ENCODE assay signal across 1 cellular context in the genomic region with DNA sequence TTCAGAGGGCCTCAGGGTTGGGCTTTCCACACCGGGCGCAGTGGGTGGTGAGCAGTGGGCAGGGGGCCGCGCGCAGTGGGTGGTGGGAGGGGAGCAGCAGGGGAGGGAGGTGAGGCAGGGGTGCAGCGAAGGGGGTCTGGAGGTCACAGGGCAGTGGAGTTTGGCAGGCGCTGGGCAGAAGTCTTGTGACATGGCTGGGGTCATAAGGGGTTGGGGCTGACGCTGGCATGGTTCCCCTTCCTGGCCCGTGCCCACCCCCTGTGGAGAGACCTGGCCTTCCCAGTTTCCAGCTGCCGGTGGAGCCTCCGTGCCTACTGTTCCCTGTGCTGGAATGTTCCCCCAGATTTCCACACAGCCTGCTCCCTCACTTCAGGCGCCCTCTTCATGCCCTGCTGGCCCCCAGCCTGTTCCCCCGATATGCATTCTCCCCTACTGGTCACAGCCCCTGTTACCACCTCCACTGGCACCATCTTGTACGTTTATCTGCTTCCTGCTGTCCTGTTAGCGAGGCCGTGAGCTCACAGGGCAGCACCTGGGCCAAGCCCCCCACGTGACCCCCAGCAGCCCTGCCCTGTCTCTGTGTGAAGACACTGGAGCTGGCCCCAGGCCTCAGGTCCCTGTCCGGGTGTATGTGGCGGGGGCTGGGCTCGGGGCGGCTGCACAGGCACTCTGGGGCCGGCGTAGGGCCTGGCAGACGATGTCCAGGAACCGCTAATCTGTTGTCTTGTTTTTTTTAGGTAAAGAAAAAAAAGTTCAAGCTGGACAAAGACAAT.
TF ChIP-seq lines count a peak whose summit lies in the region.

No MANE protein-coding gene starts in this region.

TF ChIP-seq in SK-N-SH treated with all-trans-retinoic acid at 6 μM for 48 hours, 23 proteins besides CTCF, POLR2A, EP300 and RAD21 (continued from another document):
- TF ChIP-seq TOX (CRISPR knock-in tag; IDR thresholded peaks at IDR 0.05; ENCODE audit: borderline replicate concordance) = no peak
- TF ChIP-seq, protein P1, sequence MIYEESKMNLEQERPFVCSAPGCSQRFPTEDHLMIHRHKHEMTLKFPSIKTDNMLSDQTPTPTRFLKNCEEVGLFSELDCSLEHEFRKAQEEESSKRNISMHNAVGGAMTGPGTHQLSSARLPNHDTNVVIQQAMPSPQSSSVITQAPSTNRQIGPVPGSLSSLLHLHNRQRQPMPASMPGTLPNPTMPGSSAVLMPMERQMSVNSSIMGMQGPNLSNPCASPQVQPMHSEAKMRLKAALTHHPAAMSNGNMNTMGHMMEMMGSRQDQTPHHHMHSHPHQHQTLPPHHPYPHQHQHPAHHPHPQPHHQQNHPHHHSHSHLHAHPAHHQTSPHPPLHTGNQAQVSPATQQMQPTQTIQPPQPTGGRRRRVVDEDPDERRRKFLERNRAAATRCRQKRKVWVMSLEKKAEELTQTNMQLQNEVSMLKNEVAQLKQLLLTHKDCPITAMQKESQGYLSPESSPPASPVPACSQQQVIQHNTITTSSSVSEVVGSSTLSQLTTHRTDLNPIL (CRISPR knock-in tag; IDR thresholded peaks at IDR 0.05; ENCODE audit: low read depth) = no peak
- TF ChIP-seq GLIS3 (CRISPR knock-in tag; IDR thresholded peaks at IDR 0.05) = no peak
- TF ChIP-seq ZC3H10 (CRISPR knock-in tag; IDR thresholded peaks at IDR 0.05) = no peak
- TF ChIP-seq ESRRG (CRISPR knock-in tag; IDR thresholded peaks at IDR 0.05) = no peak
- no peak for TF ChIP-seq PPARA (CRISPR knock-in tag; IDR thresholded peaks at IDR 0.05; ENCODE audit: borderline replicate concordance)
- TF ChIP-seq ZNF8 (CRISPR knock-in tag; IDR thresholded peaks at IDR 0.05) = no peak
- TF ChIP-seq, protein P2, sequence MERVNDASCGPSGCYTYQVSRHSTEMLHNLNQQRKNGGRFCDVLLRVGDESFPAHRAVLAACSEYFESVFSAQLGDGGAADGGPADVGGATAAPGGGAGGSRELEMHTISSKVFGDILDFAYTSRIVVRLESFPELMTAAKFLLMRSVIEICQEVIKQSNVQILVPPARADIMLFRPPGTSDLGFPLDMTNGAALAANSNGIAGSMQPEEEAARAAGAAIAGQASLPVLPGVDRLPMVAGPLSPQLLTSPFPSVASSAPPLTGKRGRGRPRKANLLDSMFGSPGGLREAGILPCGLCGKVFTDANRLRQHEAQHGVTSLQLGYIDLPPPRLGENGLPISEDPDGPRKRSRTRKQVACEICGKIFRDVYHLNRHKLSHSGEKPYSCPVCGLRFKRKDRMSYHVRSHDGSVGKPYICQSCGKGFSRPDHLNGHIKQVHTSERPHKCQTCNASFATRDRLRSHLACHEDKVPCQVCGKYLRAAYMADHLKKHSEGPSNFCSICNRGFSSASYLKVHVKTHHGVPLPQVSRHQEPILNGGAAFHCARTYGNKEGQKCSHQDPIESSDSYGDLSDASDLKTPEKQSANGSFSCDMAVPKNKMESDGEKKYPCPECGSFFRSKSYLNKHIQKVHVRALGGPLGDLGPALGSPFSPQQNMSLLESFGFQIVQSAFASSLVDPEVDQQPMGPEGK (CRISPR knock-in tag; IDR thresholded peaks at IDR 0.05; ENCODE audit: borderline replicate concordance) = no peak
- no peak for TF ChIP-seq SNAI2 (CRISPR knock-in tag; IDR thresholded peaks at IDR 0.05)
- TF ChIP-seq CSDC2 (CRISPR knock-in tag; IDR thresholded peaks at IDR 0.05) = no peak
- TF ChIP-seq TCF4 (CRISPR knock-in tag; IDR thresholded peaks at IDR 0.05; ENCODE audit: borderline replicate concordance) = no peak
- TF ChIP-seq, protein P3, sequence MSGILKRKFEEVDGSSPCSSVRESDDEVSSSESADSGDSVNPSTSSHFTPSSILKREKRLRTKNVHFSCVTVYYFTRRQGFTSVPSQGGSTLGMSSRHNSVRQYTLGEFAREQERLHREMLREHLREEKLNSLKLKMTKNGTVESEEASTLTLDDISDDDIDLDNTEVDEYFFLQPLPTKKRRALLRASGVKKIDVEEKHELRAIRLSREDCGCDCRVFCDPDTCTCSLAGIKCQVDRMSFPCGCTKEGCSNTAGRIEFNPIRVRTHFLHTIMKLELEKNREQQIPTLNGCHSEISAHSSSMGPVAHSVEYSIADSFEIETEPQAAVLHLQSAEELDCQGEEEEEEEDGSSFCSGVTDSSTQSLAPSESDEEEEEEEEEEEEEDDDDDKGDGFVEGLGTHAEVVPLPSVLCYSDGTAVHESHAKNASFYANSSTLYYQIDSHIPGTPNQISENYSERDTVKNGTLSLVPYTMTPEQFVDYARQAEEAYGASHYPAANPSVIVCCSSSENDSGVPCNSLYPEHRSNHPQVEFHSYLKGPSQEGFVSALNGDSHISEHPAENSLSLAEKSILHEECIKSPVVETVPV (CRISPR knock-in tag; IDR thresholded peaks at IDR 0.05) = no peak
- no peak for TF ChIP-seq RARB (CRISPR knock-in tag; IDR thresholded peaks at IDR 0.05)
- no peak for TF ChIP-seq ZFP3 (CRISPR knock-in tag; IDR thresholded peaks at IDR 0.05)
